Comparison of ENCODE assay signal across 16 cellular contexts in the genomic region with DNA sequence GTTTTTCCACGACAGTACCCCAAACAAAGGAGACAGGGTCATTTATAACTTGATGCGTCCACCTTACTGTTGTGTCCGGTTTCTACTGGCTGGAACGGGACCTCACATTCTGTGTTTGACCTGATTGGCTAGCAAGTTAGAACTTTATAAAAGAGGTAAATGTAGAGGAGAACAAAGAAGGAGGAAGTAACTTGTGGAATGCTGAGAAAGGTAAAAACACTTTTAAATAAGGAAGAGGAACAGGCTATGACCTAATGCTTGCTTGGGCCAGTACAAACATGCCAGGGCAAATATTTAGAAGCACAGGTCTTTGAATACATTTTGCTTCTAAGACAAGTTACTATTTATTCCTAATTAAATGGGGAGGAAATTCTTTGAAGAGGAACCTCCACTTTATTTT.
A peak's percentile ranks its signal among the peaks of the same experiment; 100 is the strongest.
DNase-seq lines count a peak whose midpoint lies in the region; TF ChIP-seq lines count a peak whose summit lies in the region.
"Had no signal": no experiment of that assay in that cellular context is flagged by ENCODE, and none has a peak within 500 bp of the region (broad histone marks: within the 10 kb centered on the region; RNA-seq: fewer than 3 reads in every experiment).

No MANE protein-coding gene starts in this region.

- no peak overlapping the region for H3K4ac ChIP-seq in neuronal stem cell (ENCODE audit: low read length)

- no peak overlapping the region for H3K9ac ChIP-seq in neuronal stem cell (ENCODE audit: low read depth, low read length, poor library complexity)
- H3K9ac ChIP-seq: BLaER1 had no signal

- H2BK15ac ChIP-seq in neuronal stem cell (ENCODE audit: low read length): no peak overlapping the region

- no peak overlapping the region for H4K8ac ChIP-seq in neuronal stem cell (ENCODE audit: low read depth, low read length)

- no CpG with 5 or more reads among the region's 4 CpGs for WGBS in neuronal stem cell (ENCODE audit: extremely low coverage in 2 of 2, insufficient read length in 2 of 2, insufficient replicate concordance in 1 of 2), 2 donors

- no peak overlapping the region for H2BK120ac ChIP-seq in neuronal stem cell (ENCODE audit: low read depth, low read length)

- no peak overlapping the region for H2BK12ac ChIP-seq in neuronal stem cell (ENCODE audit: low read length)

- peak overlapping the region; percentile 16 for H2AFZ ChIP-seq in neuronal stem cell (ENCODE audit: low read length)
- H2AFZ ChIP-seq: GM23338 had no signal

- H3K4me1 ChIP-seq in neuronal stem cell (ENCODE audit: control insufficient read depth in 2 of 2, insufficient read depth in 1 of 2, low read depth in 1 of 2, low read length in 2 of 2): no peaks in the 10 kb centered on the region
- H3K4me1 ChIP-seq: BLaER1 had no signal

- TF ChIP-seq CTCF in 22Rv1 (IDR thresholded peaks at IDR 0.05) (no peak), VCaP (conservative IDR thresholded peaks at IDR 0.05) (no peak)

- DNase-seq in epithelial cell of prostate (ENCODE audit: low read depth, low spot score) (peak; percentile 36), neuronal stem cell (ENCODE audit: low spot score) (no peak), NCI-H82 (lab: John Stamatoyannopoulos, UW) (no peak), NCI-H1694 (lab: John Stamatoyannopoulos, UW) (no peak), NCI-H2107 treated with DMSO at 0.1 percent for 48 hours (lab: John Stamatoyannopoulos, UW; ENCODE audit: unreplicated experiment) (no peak), cerebellar nuclear complex (lab: John Stamatoyannopoulos, UW) (no peak)
- DNase-seq: CD8-positive, alpha-beta memory T cell; DMS79 treated with DMSO at 0.1 percent for 48 hours; NCI-H146; NCI-H2081 treated with DMSO at 0.1 percent for 48 hours; NCI-H510A treated with DMSO at 0.1 percent for 48 hours had no signal

- no peak overlapping the region for H3K23ac ChIP-seq in neuronal stem cell (ENCODE audit: low read depth, low read length, poor library complexity)

- no peak overlapping the region for H3K4me3 ChIP-seq in neuronal stem cell (ENCODE audit: low read length in 2 of 2)
- H3K4me3 ChIP-seq: BLaER1, GM23338, K562 had no signal

- H3K27me3 ChIP-seq in neuronal stem cell (ENCODE audit: control insufficient read depth in 3 of 3, insufficient read depth in 3 of 3, low read depth in 1 of 3, low read length in 3 of 3): no peaks in the 10 kb centered on the region
- H3K27me3 ChIP-seq: BLaER1 had no signal

- H4K91ac ChIP-seq in neuronal stem cell (ENCODE audit: low read depth, low read length, poor library complexity): no peak overlapping the region

- no peak overlapping the region for H2BK5ac ChIP-seq in neuronal stem cell (ENCODE audit: low read length)

- no peaks in the 10 kb centered on the region for H3K79me1 ChIP-seq in neuronal stem cell (ENCODE audit: low read depth, low read length)

- H3K18ac ChIP-seq in neuronal stem cell (ENCODE audit: low read length): no peak overlapping the region

- no peak overlapping the region for H2AK5ac ChIP-seq in neuronal stem cell (ENCODE audit: low read depth, low read length)

- H3K4me2 ChIP-seq in neuronal stem cell (ENCODE audit: insufficient read depth, low read length, poor library complexity, severe bottlenecking): no peak overlapping the region
- H3K4me2 ChIP-seq: BLaER1, GM23338 had no signal

- H3K9me3 ChIP-seq in neuronal stem cell (replicated peaks in 1 of 2; ENCODE audit: control insufficient read depth in 2 of 2, insufficient read depth in 1 of 2, low read depth in 1 of 2, low read length in 2 of 2): peaks cover 0 to 2% of the 10 kb centered on the region in 2 donors
- H3K9me3 ChIP-seq: BLaER1 had no signal

- H3K27ac ChIP-seq in 22Rv1 (peak overlapping the region; percentile 32; the same call in 1 of the 2 replicates), VCaP (peak overlapping the region; percentile 42), epithelial cell of prostate (peak overlapping the region; percentile 93), neuronal stem cell (replicated peaks; ENCODE audit: low read length) (no peak overlapping the region)
- H3K27ac ChIP-seq: BLaER1 had no signal

- no peaks in the 10 kb centered on the region for H3K36me3 ChIP-seq in neuronal stem cell (replicated peaks in 1 of 2; ENCODE audit: control insufficient read depth in 2 of 2, insufficient read depth in 2 of 2, low read length in 2 of 2)
- H3K36me3 ChIP-seq: BLaER1 had no signal

- no peak overlapping the region for H3K14ac ChIP-seq in neuronal stem cell (ENCODE audit: low read length)
